ENCODE assay signal across 9 cellular contexts in genomic region chr12:6751767-6752166, GRCh38. TPM values are rescaled to one million over a fixed set of nuclear protein-coding genes. Genes with fewer than 3 reads are reported as not detected.
DNase-seq lines count a peak whose midpoint lies in the region; ATAC-seq, FAIRE-seq and TF ChIP-seq lines count a peak whose summit lies in the region.
"Had no signal": no experiment of that assay in that cellular context is flagged by ENCODE, and none has a peak within 500 bp of the region (broad histone marks: within the 10 kb centered on the region; RNA-seq: fewer than 3 reads in every experiment).

No MANE protein-coding gene starts in this region.

- FAIRE-seq in astrocyte (lab: Jason Lieb, UNC) = no peak
- FAIRE-seq: G401.6 had no signal

- H3K27me3 ChIP-seq in astrocyte (ENCODE audit: insufficient read depth, low read length) = no peaks in the 10 kb centered on the region
- no peaks in the 10 kb centered on the region for H3K27me3 ChIP-seq in right lobe of liver
- H3K27me3 ChIP-seq in H7 (ENCODE audit: control insufficient read depth, insufficient read depth, low read length) = no peaks in the 10 kb centered on the region

- peak overlapping the region; percentile 89 for H3K4me3 Mint-ChIP-seq in activated naive CD4-positive, alpha-beta T cell treated with anti-CD3 and anti-CD28 coated beads, Interleukin-2, amount 10 ng/mL, durations not matched to agents 7 days and 5 days
- H3K4me3 Mint-ChIP-seq in astrocyte (ENCODE audit: unreplicated experiment) (peak overlapping the region; percentile 99), type B pancreatic cell (peak overlapping the region; percentile 99)

- CTCF ChIA-PET in activated naive CD4-positive, alpha-beta T cell treated with anti-CD3 and anti-CD28 coated beads, Interleukin-2, amount 10 ng/mL, durations not matched to agents 7 days and 5 days (lab: Charles Lee) = interaction anchor here (3.3 to 5.0 kb wide), 5 partner anchors 15 to 83 kb away, joined by 20 to 91 read pairs (median 37); partner anchors contain the start of genes GPR162 and PTMS

- peaks cover 55% of the 10 kb centered on the region for H4K20me1 ChIP-seq in astrocyte (ENCODE audit: insufficient read depth, low read length)

- intact Hi-C loops in right lobe of liver (cut with DNase I) = no loop called here

- H3K9me3 Mint-ChIP-seq in activated naive CD4-positive, alpha-beta T cell treated with anti-CD3 and anti-CD28 coated beads, Interleukin-2, amount 10 ng/mL, durations not matched to agents 7 days and 5 days = no peaks in the 10 kb centered on the region
- H3K9me3 Mint-ChIP-seq in astrocyte (ENCODE audit: unreplicated experiment) (no peaks in the 10 kb centered on the region), type B pancreatic cell (no peaks in the 10 kb centered on the region)

- peaks cover 34% of the 10 kb centered on the region for H3K36me3 ChIP-seq in astrocyte (ENCODE audit: insufficient read depth, low read length)
- H3K36me3 ChIP-seq in right lobe of liver = peaks cover 0 to 52% (median 29%) of the 10 kb centered on the region in 4 donors
- peaks cover 40% of the 10 kb centered on the region for H3K36me3 ChIP-seq in H7 (replicated peaks; ENCODE audit: control insufficient read depth, insufficient read depth, low read length)

- H3K79me2 ChIP-seq in astrocyte (ENCODE audit: insufficient read depth, low read length) = peaks cover 33% of the 10 kb centered on the region

- 77% methylated on average over 6 of the region's 7 CpGs for WGBS in right lobe of liver (ENCODE audit: insufficient coverage, low coverage, low lambda C conversion rate, missing lambda C conversion rate)

- ATAC-seq in right lobe of liver = no peak

- H3K27ac ChIP-seq in astrocyte (ENCODE audit: low read depth, low read length) (no peak overlapping the region), right lobe of liver (peak overlapping the region in 2 of 3 donors; percentile 93 to 99)

- H3K4me1 Mint-ChIP-seq in activated naive CD4-positive, alpha-beta T cell treated with anti-CD3 and anti-CD28 coated beads, Interleukin-2, amount 10 ng/mL, durations not matched to agents 7 days and 5 days = peaks cover 39% of the 10 kb centered on the region
- H3K4me1 Mint-ChIP-seq in astrocyte (ENCODE audit: low read depth, unreplicated experiment) (peaks cover 24% of the 10 kb centered on the region), type B pancreatic cell (ENCODE audit: unreplicated experiment) (peaks cover 18% of the 10 kb centered on the region)

- no peak for TF ChIP-seq POLR2A in right lobe of liver (IDR thresholded peaks at IDR 0.05)

- H3K4me2 ChIP-seq in astrocyte (ENCODE audit: low read length) = peak overlapping the region; percentile 98

- H3K4me1 ChIP-seq in astrocyte (ENCODE audit: insufficient read depth, low read length) (peaks cover 13% of the 10 kb centered on the region), right lobe of liver (peaks cover 0 to 21% (median 5%) of the 10 kb centered on the region in 4 donors)

- H3K4me3 ChIP-seq in astrocyte (ENCODE audit: insufficient read depth, low read depth, low read length) (peak overlapping the region; percentile 81), right lobe of liver (peak overlapping the region; percentile 85 to 98 (median 97)), H7 (ENCODE audit: insufficient read depth, low read depth, low read length) (no peak overlapping the region; the same call in 1 of the 2 replicates)

- peaks cover 21% of the 10 kb centered on the region for H3K27me3 Mint-ChIP-seq in activated naive CD4-positive, alpha-beta T cell treated with anti-CD3 and anti-CD28 coated beads, Interleukin-2, amount 10 ng/mL, durations not matched to agents 7 days and 5 days
- H3K27me3 Mint-ChIP-seq in astrocyte (ENCODE audit: low read depth, unreplicated experiment) (no peaks in the 10 kb centered on the region), type B pancreatic cell (no peaks in the 10 kb centered on the region)

- H3K36me3 Mint-ChIP-seq in activated naive CD4-positive, alpha-beta T cell treated with anti-CD3 and anti-CD28 coated beads, Interleukin-2, amount 10 ng/mL, durations not matched to agents 7 days and 5 days = peaks cover 44% of the 10 kb centered on the region
- H3K36me3 Mint-ChIP-seq in astrocyte (ENCODE audit: low read depth, unreplicated experiment) = peaks cover 16% of the 10 kb centered on the region
- H3K36me3 Mint-ChIP-seq in type B pancreatic cell = peaks cover 30% of the 10 kb centered on the region

- TF ChIP-seq CTCF in astrocyte (IDR thresholded peaks at IDR 0.05; ENCODE audit: insufficient read depth, low read depth, low read length) (no peak), right lobe of liver (IDR thresholded peaks at IDR 0.05) (no peak), type B pancreatic cell (conservative IDR thresholded peaks at IDR 0.05) (no peak)

- H3K27ac Mint-ChIP-seq in activated naive CD4-positive, alpha-beta T cell treated with anti-CD3 and anti-CD28 coated beads, Interleukin-2, amount 10 ng/mL, durations not matched to agents 7 days and 5 days = peak overlapping the region; percentile 97
- H3K27ac Mint-ChIP-seq in astrocyte (ENCODE audit: unreplicated experiment) = peak overlapping the region; percentile 93
- peak overlapping the region; percentile 100 for H3K27ac Mint-ChIP-seq in type B pancreatic cell

- peak overlapping the region; percentile 97 for H3K9ac ChIP-seq in astrocyte (ENCODE audit: low read length)

- H2AFZ ChIP-seq in astrocyte (ENCODE audit: low read depth, low read length) = no peak overlapping the region

- no peak for DNase-seq in activated naive CD4-positive, alpha-beta T cell treated with anti-CD3 and anti-CD28 coated beads, Interleukin-2, amount 10 ng/mL, durations not matched to agents 7 days and 5 days
- no peak for DNase-seq in activated naive CD4-positive, alpha-beta T cell (lab: John Stamatoyannopoulos, UW)
- DNase-seq in astrocyte (ENCODE audit: low read depth) = no peak
- DNase-seq in right lobe of liver = no peak
- no peak for DNase-seq in type B pancreatic cell (ENCODE audit: extremely low spot score, unreplicated experiment)
- DNase-seq in DMS53 (lab: John Stamatoyannopoulos, UW) = no peak
- DNase-seq in NCI-H1092 treated with DMSO at 0.1 percent for 48 hours (lab: John Stamatoyannopoulos, UW) = no peak
- no peak for DNase-seq in H7

- H3K9me3 ChIP-seq in astrocyte (ENCODE audit: insufficient read depth, low read depth, low read length) = no peaks in the 10 kb centered on the region
- no peaks in the 10 kb centered on the region for H3K9me3 ChIP-seq in right lobe of liver

RNA-seq across cellular contexts. Expression of gene MLF2, which starts 1.2 kb away (rescaled TPM):
- total RNA-seq in astrocyte = 302 and 316 TPM in 2 replicates
- total RNA-seq in right lobe of liver = 100 to 1,000 TPM; 104 to 185 (median 134) TPM
- total RNA-seq in type B pancreatic cell (ENCODE audit: low replicate concordance) = 187 and 371 TPM in 2 replicates
- total RNA-seq in H7 (2014; rRNA removed; shearing (Covaris generic)) = 293 and 322 TPM in 2 replicates

RNA-seq across cellular contexts. Expression of gene PTMS, which starts 14.4 kb away (rescaled TPM):
- total RNA-seq in astrocyte (504 and 510 TPM in 2 replicates), right lobe of liver (100 to 1,000 TPM; 113 to 484 (median 404) TPM), type B pancreatic cell (ENCODE audit: low replicate concordance) (191 and 395 TPM in 2 replicates)
- 237 and 270 TPM in 2 replicates for total RNA-seq in H7 (2014; rRNA removed; shearing (Covaris generic))

RNA-seq across cellular contexts. Expression of gene LAG3, which starts 20.6 kb away (rescaled TPM):
- total RNA-seq in astrocyte = 2.0 TPM in 2 replicates
- total RNA-seq in right lobe of liver = 1 to 10 TPM in 4 of 6 experiments, under 1 TPM in 2; 0.18 to 2.3 (median 1.4) TPM
- 0.52 and 2.6 TPM in 2 replicates for total RNA-seq in type B pancreatic cell (ENCODE audit: low replicate concordance)
- 0.35 and 2.0 TPM in 2 replicates for total RNA-seq in H7 (2014; rRNA removed; shearing (Covaris generic))

RNA-seq across cellular contexts. Expression of gene COPS7A, which starts 27.9 kb away (rescaled TPM):
- 47.3 and 51.5 TPM in 2 replicates for total RNA-seq in astrocyte
- 10 to 100 TPM; 26.7 to 49.5 (median 30.6) TPM for total RNA-seq in right lobe of liver
- 35.4 and 94.5 TPM in 2 replicates for total RNA-seq in type B pancreatic cell (ENCODE audit: low replicate concordance)
- total RNA-seq in H7 (2014; rRNA removed; shearing (Covaris generic)) = 72.1 and 77.6 TPM in 2 replicates

RNA-seq across cellular contexts. Expression of gene CD4, which starts 37.6 kb away (rescaled TPM):
- total RNA-seq in astrocyte = 0.54 and 0.72 TPM in 2 replicates
- 10 to 100 TPM; 10.0 to 41.6 (median 28.1) TPM for total RNA-seq in right lobe of liver
- 0.64 and 0.65 TPM in 2 replicates for total RNA-seq in type B pancreatic cell (ENCODE audit: low replicate concordance)
- 0.66 and 0.81 TPM in 2 replicates for total RNA-seq in H7 (2014; rRNA removed; shearing (Covaris generic))
